8 cellular contexts compared by ENCODE assay signal in the genomic region with DNA sequence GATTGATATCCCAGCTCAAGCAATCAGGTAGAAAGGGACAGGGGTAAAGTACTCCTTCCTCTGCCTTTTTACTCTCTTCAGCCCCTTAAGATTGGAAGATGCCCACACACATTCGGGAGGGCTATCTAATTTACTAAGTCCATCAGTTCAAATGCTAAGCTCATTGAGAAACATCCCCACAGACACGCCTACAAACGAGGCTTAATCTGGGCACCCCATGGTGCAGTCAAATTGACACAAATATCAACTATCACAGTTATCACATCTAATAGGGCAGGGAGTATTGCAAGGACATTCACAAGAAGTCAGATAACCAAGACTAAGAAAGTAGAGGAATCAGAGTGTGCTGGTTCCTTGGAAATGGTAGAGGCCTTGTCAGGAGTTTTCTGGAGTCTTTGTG.
"Had no signal": no experiment of that assay in that cellular context is flagged by ENCODE, and none has a peak within 500 bp of the region (broad histone marks: within the 10 kb centered on the region; RNA-seq: fewer than 3 reads in every experiment).

No MANE protein-coding gene starts in this region.

- H3K4me3 ChIP-seq: GM12878 had no signal

- FAIRE-seq: G401.6, GM12878, GM12891, GM12892, GM18507, GM19239 had no signal

- DNase-seq: GDM1, GF-D8 had no signal
